Comparison of ENCODE assay signal across 15 cellular contexts in the genomic region with DNA sequence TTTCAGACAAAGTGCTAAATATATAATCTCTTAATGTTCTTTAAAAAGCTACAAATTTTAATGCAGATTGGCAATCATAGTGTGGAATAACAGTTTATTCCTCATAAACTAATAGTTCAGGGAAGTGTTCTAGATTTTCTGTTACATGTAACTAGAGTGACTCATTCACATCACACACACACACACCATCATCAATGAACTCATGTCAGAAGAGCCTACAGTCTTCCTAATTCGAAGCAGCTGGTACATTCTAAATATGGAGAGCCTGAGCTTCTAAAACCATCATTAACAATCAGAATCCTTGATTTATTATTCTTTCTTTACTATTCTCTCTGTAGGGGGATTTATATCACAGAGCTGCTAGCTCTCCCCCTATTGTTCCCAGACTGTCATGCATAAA. TPM values are rescaled to one million over a fixed set of nuclear protein-coding genes. Genes with fewer than 3 reads are reported as not detected.
A peak's percentile ranks its signal among the peaks of the same experiment; 100 is the strongest.
DNase-seq lines count a peak whose midpoint lies in the region; ATAC-seq, FAIRE-seq and TF ChIP-seq lines count a peak whose summit lies in the region.
"Had no signal": no experiment of that assay in that cellular context is flagged by ENCODE, and none has a peak within 500 bp of the region (broad histone marks: within the 10 kb centered on the region; RNA-seq: fewer than 3 reads in every experiment).

No MANE protein-coding gene starts in this region.

- H3K4me1 ChIP-seq in ascending aorta = no peaks in the 10 kb centered on the region
- H3K4me1 ChIP-seq: right lobe of liver had no signal

- no peak overlapping the region for H3K4me3 ChIP-seq in bronchial epithelial cell (ENCODE audit: low read depth, low read length)
- H3K4me3 ChIP-seq in ascending aorta = no peak overlapping the region
- H3K4me3 ChIP-seq: right lobe of liver had no signal

- peaks cover 7% of the 10 kb centered on the region for H3K36me3 Mint-ChIP-seq in osteocyte (ENCODE audit: unreplicated experiment)
- H3K36me3 Mint-ChIP-seq: activated CD8-positive, alpha-beta memory T cell treated with anti-CD3 and anti-CD28 coated beads, Interleukin-2, amount 10 ng/mL, durations not matched to agents 7 days and 5 days; activated naive CD4-positive, alpha-beta T cell treated with anti-CD3 and anti-CD28 coated beads, Interleukin-2, amount 50 U/mL, for 72 hours had no signal

- no peaks in the 10 kb centered on the region for H3K9me3 ChIP-seq in ascending aorta
- H3K9me3 ChIP-seq: right lobe of liver had no signal

- DNase-seq in ELR (ENCODE audit: low read depth) = peak; percentile 32
- DNase-seq in NCI-H1417 treated with DMSO at 0.1 percent for 48 hours (lab: John Stamatoyannopoulos, UW) = peak; percentile 86
- peak; percentile 43 for DNase-seq in bronchial epithelial cell (ENCODE audit: low read depth)
- no peak for DNase-seq in osteocyte (ENCODE audit: extremely low spot score, unreplicated experiment)
- no peak for DNase-seq in HTR-8/SVneo (ENCODE audit: insufficient read length, low spot score)
- no peak for DNase-seq in stimulated activated naive CD8-positive, alpha-beta T cell treated with anti-CD3 and anti-CD28 coated beads, Interleukin-15, amount 100 ng/mL, for 72 hours
- no peak for DNase-seq in ascending aorta (ENCODE audit: low spot score in 2 of 2)
- DNase-seq: activated CD8-positive, alpha-beta memory T cell treated with anti-CD3 and anti-CD28 coated beads, Interleukin-2, amount 10 ng/mL, durations not matched to agents 7 days and 5 days; cortex of kidney; NCI-H1048; NCI-H510A; right lobe of liver; SHP77 had no signal

- no peak overlapping the region for H3K27ac ChIP-seq in ascending aorta
- H3K27ac ChIP-seq: right lobe of liver had no signal

- intact Hi-C loops in ascending aorta (cut with DNase I) = no loop called here

- H3K27me3 ChIP-seq in bronchial epithelial cell (ENCODE audit: control insufficient read depth, insufficient read depth, low read length) = peaks cover 1% of the 10 kb centered on the region
- H3K27me3 ChIP-seq in ascending aorta = no peaks in the 10 kb centered on the region
- H3K27me3 ChIP-seq: right lobe of liver had no signal

- TF ChIP-seq CTCF in bronchial epithelial cell (IDR thresholded peaks at IDR 0.05; ENCODE audit: insufficient read depth, low read length, severe bottlenecking) (no peak), osteocyte (IDR thresholded peaks at IDR 0.05) (no peak), ascending aorta (IDR thresholded peaks at IDR 0.05) (no peak)

- no peaks in the 10 kb centered on the region for H3K36me3 ChIP-seq in bronchial epithelial cell (ENCODE audit: control insufficient read depth, insufficient read depth, low read length)
- no peaks in the 10 kb centered on the region for H3K36me3 ChIP-seq in ascending aorta
- H3K36me3 ChIP-seq: right lobe of liver had no signal

- H3K4me3 Mint-ChIP-seq in osteocyte (ENCODE audit: unreplicated experiment) = no peak overlapping the region
- H3K4me3 Mint-ChIP-seq in stimulated activated naive CD8-positive, alpha-beta T cell treated with anti-CD3 and anti-CD28 coated beads, Interleukin-15, amount 100 ng/mL, for 72 hours = no peak overlapping the region
- H3K4me3 Mint-ChIP-seq: activated CD8-positive, alpha-beta memory T cell treated with anti-CD3 and anti-CD28 coated beads, Interleukin-2, amount 10 ng/mL, durations not matched to agents 7 days and 5 days had no signal

- no peak for ATAC-seq in stimulated activated naive CD8-positive, alpha-beta T cell treated with anti-CD3 and anti-CD28 coated beads, Interleukin-15, amount 100 ng/mL, for 72 hours
- ATAC-seq: activated CD8-positive, alpha-beta memory T cell treated with anti-CD3 and anti-CD28 coated beads, Interleukin-2, amount 10 ng/mL, durations not matched to agents 7 days and 5 days; activated naive CD4-positive, alpha-beta T cell treated with anti-CD3 and anti-CD28 coated beads, Interleukin-2, amount 50 U/mL, for 72 hours; right lobe of liver had no signal

- H3K27me3 Mint-ChIP-seq in osteocyte (ENCODE audit: unreplicated experiment) = no peaks in the 10 kb centered on the region
- no peaks in the 10 kb centered on the region for H3K27me3 Mint-ChIP-seq in stimulated activated naive CD8-positive, alpha-beta T cell treated with anti-CD3 and anti-CD28 coated beads, Interleukin-15, amount 100 ng/mL, for 72 hours
- H3K27me3 Mint-ChIP-seq: activated CD8-positive, alpha-beta memory T cell treated with anti-CD3 and anti-CD28 coated beads, Interleukin-2, amount 10 ng/mL, durations not matched to agents 7 days and 5 days had no signal

- peak overlapping the region; percentile 91 for H3K27ac Mint-ChIP-seq in osteocyte (ENCODE audit: unreplicated experiment)
- H3K27ac Mint-ChIP-seq in stimulated activated naive CD8-positive, alpha-beta T cell treated with anti-CD3 and anti-CD28 coated beads, Interleukin-15, amount 100 ng/mL, for 72 hours = no peak overlapping the region
- H3K27ac Mint-ChIP-seq: activated CD8-positive, alpha-beta memory T cell treated with anti-CD3 and anti-CD28 coated beads, Interleukin-2, amount 10 ng/mL, durations not matched to agents 7 days and 5 days; activated naive CD4-positive, alpha-beta T cell treated with anti-CD3 and anti-CD28 coated beads, Interleukin-2, amount 50 U/mL, for 72 hours had no signal

- no peaks in the 10 kb centered on the region for H3K9me3 Mint-ChIP-seq in osteocyte (ENCODE audit: unreplicated experiment)
- no peaks in the 10 kb centered on the region for H3K9me3 Mint-ChIP-seq in stimulated activated naive CD8-positive, alpha-beta T cell treated with anti-CD3 and anti-CD28 coated beads, Interleukin-15, amount 100 ng/mL, for 72 hours

- peaks cover 43% of the 10 kb centered on the region for H3K4me1 Mint-ChIP-seq in osteocyte (ENCODE audit: unreplicated experiment)
- H3K4me1 Mint-ChIP-seq in stimulated activated naive CD8-positive, alpha-beta T cell treated with anti-CD3 and anti-CD28 coated beads, Interleukin-15, amount 100 ng/mL, for 72 hours = no peaks in the 10 kb centered on the region
- H3K4me1 Mint-ChIP-seq: activated CD8-positive, alpha-beta memory T cell treated with anti-CD3 and anti-CD28 coated beads, Interleukin-2, amount 10 ng/mL, durations not matched to agents 7 days and 5 days had no signal

- no peak for FAIRE-seq in bronchial epithelial cell (lab: Jason Lieb, UNC)
- FAIRE-seq in HTR-8/SVneo (lab: Jason Lieb, UNC) = no peak

RNA-seq across cellular contexts. Expression of gene DKK2, which starts 49.6 kb away (rescaled TPM):
- total RNA-seq in bronchial epithelial cell = 0.26 TPM in 1 of 2 replicates, not detected in the other
- 203 and 206 TPM in 2 replicates for total RNA-seq in osteocyte
- total RNA-seq in ascending aorta = 10.3 TPM
- total RNA-seq: activated CD8-positive, alpha-beta memory T cell treated with anti-CD3 and anti-CD28 coated beads, Interleukin-2, amount 10 ng/mL, durations not matched to agents 7 days and 5 days; activated naive CD4-positive, alpha-beta T cell treated with anti-CD3 and anti-CD28 coated beads, Interleukin-2, amount 50 U/mL, for 72 hours; kidney epithelial cell had no signal

Comparison
In these comparisons a context has a peak if more than half of its experiments do, and no peak if none do; other contexts are left out.
1. DNase-seq: peak in ELR (single experiment), NCI-H1417 treated with DMSO at 0.1 percent for 48 hours (single experiment) and bronchial epithelial cell (single experiment); none in osteocyte (single experiment), HTR-8/SVneo (single experiment), stimulated activated naive CD8-positive, alpha-beta T cell treated with anti-CD3 and anti-CD28 coated beads, Interleukin-15, amount 100 ng/mL, for 72 hours (0 of 2) and ascending aorta (0 of 2).
2. RNA of gene DKK2, which starts 49.6 kb away (total RNA-seq): 203 to 206 TPM in osteocyte; 10.3 TPM in ascending aorta (single experiment) and 0.26 TPM in bronchial epithelial cell; every median in the first group is over 10 times any median in the second.